Comparison of ENCODE assay signal across 16 cellular contexts in the genomic region with DNA sequence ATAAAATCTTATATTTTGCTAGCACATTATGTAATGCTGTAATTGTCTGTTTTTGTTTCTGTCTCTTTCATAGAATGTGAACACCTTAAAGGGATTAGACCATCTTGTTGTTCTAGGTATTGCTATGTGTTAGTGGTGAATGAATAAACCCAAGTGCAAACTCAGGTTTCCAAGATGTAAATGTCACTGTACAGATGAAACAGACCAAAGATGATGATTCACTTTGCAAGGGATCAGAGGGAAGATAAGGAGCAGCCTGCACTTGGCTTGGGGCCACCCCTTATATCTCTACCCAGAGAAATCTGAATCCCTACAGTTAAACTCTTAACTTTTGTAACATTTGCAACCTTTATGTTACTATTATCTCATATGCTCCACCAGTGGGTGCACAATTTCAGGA. TPM values are rescaled to one million over a fixed set of nuclear protein-coding genes. Genes with fewer than 3 reads are reported as not detected.
DNase-seq lines count a peak whose midpoint lies in the region; ATAC-seq and TF ChIP-seq lines count a peak whose summit lies in the region.
"Had no signal": no experiment of that assay in that cellular context is flagged by ENCODE, and none has a peak within 500 bp of the region (broad histone marks: within the 10 kb centered on the region; RNA-seq: fewer than 3 reads in every experiment).

No MANE protein-coding gene starts in this region.

- no peak overlapping the region for H3K4me3 ChIP-seq in mucosa of descending colon
- H3K4me3 ChIP-seq: gastroesophageal sphincter, upper lobe of right lung had no signal

- H3K36me3 ChIP-seq in mucosa of descending colon (ENCODE audit: low read depth), result no peaks in the 10 kb centered on the region

- no peak overlapping the region for H3K4me3 Mint-ChIP-seq in activated CD4-positive, alpha-beta T cell treated with anti-CD3 and anti-CD28 coated beads for 36 hours
- H3K4me3 Mint-ChIP-seq: CD14-positive monocyte, endodermal cell had no signal

- peaks cover 7% of the 10 kb centered on the region for H3K4me1 Mint-ChIP-seq in activated CD4-positive, alpha-beta T cell treated with anti-CD3 and anti-CD28 coated beads for 36 hours

- intact Hi-C loops in activated CD4-positive, alpha-beta T cell treated with anti-CD3 and anti-CD28 coated beads for 36 hours (cut with DNase I, micrococcal nuclease), result no loop called here
- intact Hi-C loops in mucosa of descending colon (cut with DNase I, micrococcal nuclease), result no loop called here

- H3K36me3 Mint-ChIP-seq in activated CD4-positive, alpha-beta T cell treated with anti-CD3 and anti-CD28 coated beads for 36 hours (ENCODE audit: low read depth), result no peaks in the 10 kb centered on the region
- H3K36me3 Mint-ChIP-seq: CD14-positive monocyte had no signal

- H3K4me1 ChIP-seq in mucosa of descending colon (ENCODE audit: low read depth), result peaks cover 11% of the 10 kb centered on the region
- H3K4me1 ChIP-seq: gastroesophageal sphincter, upper lobe of right lung had no signal

- peak; percentile 26 for DNase-seq in activated CD4-positive, alpha-beta T cell treated with anti-CD3 and anti-CD28 coated beads for 36 hours
- DNase-seq in activated CD4-positive, alpha-beta T cell treated with anti-CD3 and anti-CD28 coated beads, Interleukin-2, amount 50 U/mL, for 48 hours, result no peak
- DNase-seq in LoVo (ENCODE audit: low spot score) (peak; percentile 36), amniotic epithelial cell (ENCODE audit: low read depth) (peak; percentile 83), mucosa of descending colon (no peak), inferior parietal cortex (ENCODE audit: extremely low spot score) (no peak), dermis blood vessel endothelial cell (no peak)
- DNase-seq: cerebellar nuclear complex, DMS79, endodermal cell, NCI-H2171 treated with DMSO at 0.1 percent for 48 hours, RPMI8226, upper lobe of right lung had no signal

- no peaks in the 10 kb centered on the region for H3K9me3 Mint-ChIP-seq in activated CD4-positive, alpha-beta T cell treated with anti-CD3 and anti-CD28 coated beads for 36 hours (ENCODE audit: low read depth)
- H3K9me3 Mint-ChIP-seq: CD14-positive monocyte, endodermal cell had no signal

- H3K27ac Mint-ChIP-seq in activated CD4-positive, alpha-beta T cell treated with anti-CD3 and anti-CD28 coated beads for 36 hours, result no peak overlapping the region
- H3K27ac Mint-ChIP-seq: endodermal cell had no signal

- no peaks in the 10 kb centered on the region for H3K9me3 ChIP-seq in mucosa of descending colon
- H3K9me3 ChIP-seq: gastroesophageal sphincter, upper lobe of right lung had no signal

- POLR2A ChIA-PET in activated CD4-positive, alpha-beta T cell treated with anti-CD3 and anti-CD28 coated beads for 36 hours (lab: Charles Lee), result no interaction called here

- no peaks in the 10 kb centered on the region for H3K27me3 Mint-ChIP-seq in activated CD4-positive, alpha-beta T cell treated with anti-CD3 and anti-CD28 coated beads for 36 hours

- no peak for TF ChIP-seq CTCF in mucosa of descending colon (IDR thresholded peaks at IDR 0.05)

- CTCF ChIA-PET in activated CD4-positive, alpha-beta T cell treated with anti-CD3 and anti-CD28 coated beads for 36 hours (lab: Charles Lee), result no interaction called here

- peak; percentile 92 for ATAC-seq in activated CD4-positive, alpha-beta T cell treated with anti-CD3 and anti-CD28 coated beads for 36 hours
- peak; percentile 70 for ATAC-seq in mucosa of descending colon
- ATAC-seq in HG02852 (IDR thresholded peaks at IDR 0.05; ENCODE audit: unreplicated experiment), result no peak
- ATAC-seq: gastroesophageal sphincter, upper lobe of right lung had no signal

RNA-seq across cellular contexts. Expression of gene UROD, which starts 25.4 kb away (rescaled TPM):
- 100 to 1,000 TPM; 123 to 134 TPM for total RNA-seq in activated CD4-positive, alpha-beta T cell treated with anti-CD3 and anti-CD28 coated beads for 36 hours
- total RNA-seq in mucosa of descending colon, result 10 to 100 TPM; 44.8 to 69.8 (median 51.3) TPM
- 207 and 231 TPM in 2 replicates for total RNA-seq in dermis blood vessel endothelial cell

RNA-seq across cellular contexts. Expression of gene HECTD3, which starts 26.3 kb away (rescaled TPM):
- total RNA-seq in activated CD4-positive, alpha-beta T cell treated with anti-CD3 and anti-CD28 coated beads for 36 hours, result 10 to 100 TPM; 18.9 to 22.3 TPM
- total RNA-seq in mucosa of descending colon (100 to 1,000 TPM in 2 of 3 donors, 10 to 100 TPM in 1; 78.0 to 143 (median 108) TPM), dermis blood vessel endothelial cell (32.2 and 54.8 TPM in 2 replicates)

RNA-seq across cellular contexts. Expression of gene EIF2B3, which starts 51.1 kb away (rescaled TPM):
- 10 to 100 TPM; 37.3 to 41.8 TPM for total RNA-seq in activated CD4-positive, alpha-beta T cell treated with anti-CD3 and anti-CD28 coated beads for 36 hours
- total RNA-seq in mucosa of descending colon (10 to 100 TPM; 11.1 to 19.8 (median 15.7) TPM), dermis blood vessel endothelial cell (22.8 and 26.5 TPM in 2 replicates)

Comparison
In these comparisons a context has a peak if more than half of its experiments do, and no peak if none do; other contexts are left out.
1. DNase-seq: peak in activated CD4-positive, alpha-beta T cell treated with anti-CD3 and anti-CD28 coated beads for 36 hours (single experiment), LoVo (single experiment) and amniotic epithelial cell (single experiment); none in activated CD4-positive, alpha-beta T cell treated with anti-CD3 and anti-CD28 coated beads, Interleukin-2, amount 50 U/mL, for 48 hours (0 of 2), mucosa of descending colon (0 of 3), inferior parietal cortex (single experiment) and dermis blood vessel endothelial cell (single experiment).